9 cellular contexts compared by ENCODE assay signal in the genomic region with DNA sequence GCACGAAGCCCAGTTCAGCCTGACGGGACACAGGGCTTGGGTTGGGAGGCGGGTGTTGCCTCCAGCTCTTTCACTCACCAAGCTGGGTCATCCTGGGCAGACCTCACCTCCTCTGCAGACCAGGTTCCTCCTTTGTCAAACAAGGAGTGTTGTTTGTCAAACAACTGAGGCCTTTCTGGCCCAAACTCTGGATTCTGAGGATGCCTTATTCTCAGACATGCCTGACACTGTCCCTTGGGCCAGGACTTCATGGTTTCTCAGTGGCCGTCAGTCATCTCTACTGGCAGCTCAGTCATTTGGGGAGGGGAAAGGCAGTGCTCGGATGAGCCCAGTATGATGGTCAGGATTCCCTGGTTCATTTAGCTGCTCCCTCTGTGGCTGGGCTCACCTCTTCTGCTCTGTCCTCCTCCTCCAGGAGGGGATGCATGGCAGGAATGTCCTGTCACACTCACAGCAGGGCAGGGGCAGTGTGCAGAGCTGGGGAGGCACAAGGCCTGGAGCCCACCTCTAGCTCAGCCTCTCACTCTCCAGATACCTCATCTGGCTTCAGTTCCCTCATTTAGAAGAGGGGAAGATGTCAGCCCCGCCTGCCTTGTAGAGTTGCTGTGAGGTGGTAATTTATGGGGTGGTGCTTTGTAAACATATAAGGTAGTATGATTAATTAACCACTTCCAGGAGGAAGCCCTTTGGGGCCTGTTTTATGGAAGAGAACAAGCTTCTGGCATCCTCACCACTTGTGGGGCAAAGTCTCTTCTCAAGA. TPM values are rescaled to one million over a fixed set of nuclear protein-coding genes. Genes with fewer than 3 reads are reported as not detected.
A peak's percentile ranks its signal among the peaks of the same experiment; 100 is the strongest.
DNase-seq lines count a peak whose midpoint lies in the region; ATAC-seq, FAIRE-seq and TF ChIP-seq lines count a peak whose summit lies in the region.
"Had no signal": no experiment of that assay in that cellular context is flagged by ENCODE, and none has a peak within 500 bp of the region (broad histone marks: within the 10 kb centered on the region; RNA-seq: fewer than 3 reads in every experiment).

No MANE protein-coding gene starts in this region.

- no peak overlapping the region for H4K91ac ChIP-seq in H1 (replicated peaks; ENCODE audit: insufficient read length, low read length)

- POLR2A ChIA-PET in PC-3 (lab: Charles Lee; ENCODE audit: unreplicated experiment) = interaction anchor here (0.6 to 1.3 kb wide), 2 partner anchors 34 to 136 kb away, joined by 3 to 4 read pairs; no protein-coding TSS in a partner anchor
- POLR2A ChIA-PET in H1 (lab: Charles Lee; ENCODE audit: partially characterized antibody) = interaction anchor here (0.8 to 5.1 kb wide), 9 partner anchors 8 to 153 kb away, joined by 3 to 40 read pairs (median 4); no protein-coding TSS in a partner anchor

- H4K8ac ChIP-seq in H1 (ENCODE audit: extremely low read depth, insufficient read depth, low read length) = no peak overlapping the region

- peak; percentile 17 for DNase-seq in HCEC 1CT
- DNase-seq in PC-3 = peak; percentile 78
- no peak for DNase-seq in H1 (ENCODE audit: low read depth in 1 of 2, low spot score in 2 of 2)
- DNase-seq in small intestine = peak; percentile 66
- no peak for DNase-seq in BE2C
- DNase-seq in GM20000 (ENCODE audit: low spot score) = no peak
- DNase-seq: NCI-H2081 treated with DMSO at 0.1 percent for 48 hours had no signal

- no peak overlapping the region for H3K56ac ChIP-seq in H1 (replicated peaks; ENCODE audit: insufficient read length, low read depth, low read length)

- FAIRE-seq in H1 (lab: Jason Lieb, UNC) (no peak), small intestine (lab: Jason Lieb, UNC) (no peak)
- FAIRE-seq: endothelial cell of umbilical vein had no signal

- H2AK5ac ChIP-seq in H1 (ENCODE audit: low read depth, low read length) = no peak overlapping the region

- CTCF ChIA-PET in PC-3 (lab: Charles Lee) = no interaction called here
- CTCF ChIA-PET in H1 (lab: Charles Lee; ENCODE audit: partially characterized antibody) = interaction anchor here (1.0 to 4.8 kb wide), 9 partner anchors 8 to 160 kb away, joined by 3 to 48 read pairs (median 5); no protein-coding TSS in a partner anchor

- TSS peak; percentile 47 for BruUV-seq in PC-3 (replicated peaks; lab: Mats Ljungman, UMichigan)

- WGBS in H1 (ENCODE audit: extremely low coverage in 1 of 2, insufficient coverage in 1 of 2, insufficient read length in 1 of 2, insufficient replicate concordance in 2 of 2, low coverage in 1 of 2, low lambda C conversion rate in 2 of 2, missing lambda C conversion rate in 1 of 2), 2 experiments = 83% methylated on average over 6 of the region's 6 CpGs; no CpG with 5 or more reads in 1 of the 2 experiments
- 78 to 86% (median 82%) methylated on average over 6 of the region's 6 CpGs for WGBS in small intestine, 3 donors

- no peak overlapping the region for H2AFZ ChIP-seq in PC-3 (ENCODE audit: low read length)
- no peak overlapping the region for H2AFZ ChIP-seq in H1 (ENCODE audit: low read length)

- TF ChIP-seq EP300 in H1 (IDR thresholded peaks at IDR 0.05; ENCODE audit: borderline replicate concordance in 1 of 2, low read depth in 2 of 2, low read length in 2 of 2) = no peak

- no peaks in the 10 kb centered on the region for H3K9me2 ChIP-seq in PC-3 (replicated peaks; ENCODE audit: low read length)

- H2BK12ac ChIP-seq in H1 (ENCODE audit: low read depth, low read length) = no peak overlapping the region

- H3K4me2 ChIP-seq in PC-3 (ENCODE audit: low read length) (peak overlapping the region; percentile 55), H1 (ENCODE audit: insufficient read depth in 1 of 2, low read depth in 2 of 2, low read length in 2 of 2) (no peak overlapping the region)

- ATAC-seq in PC-3 (peak; percentile 29), GM21360 (IDR thresholded peaks at IDR 0.05; ENCODE audit: unreplicated experiment) (no peak)

- H4K5ac ChIP-seq in H1 (ENCODE audit: insufficient read length, low read depth, low read length) = no peak overlapping the region

- no peak for TF ChIP-seq CTCF in PC-3 (conservative IDR thresholded peaks at IDR 0.05; ENCODE audit: low read depth, low read length)
- TF ChIP-seq CTCF in H1 (IDR thresholded peaks at IDR 0.05; ENCODE audit: control extremely low read depth in 1 of 3, insufficient read depth in 1 of 3, low read depth in 1 of 3, low read length in 3 of 3) = no peak
- no peak for TF ChIP-seq CTCF in BE2C (IDR thresholded peaks at IDR 0.05; ENCODE audit: low read depth, low read length)
- no peak for TF ChIP-seq CTCF in GM20000 (IDR thresholded peaks at IDR 0.05; ENCODE audit: extremely low read depth, missing control alignments)

- H3K23ac ChIP-seq in H1 (ENCODE audit: insufficient read length) = no peak overlapping the region

- H4K20me1 ChIP-seq in PC-3 (ENCODE audit: low read length) (no peaks in the 10 kb centered on the region), H1 (replicated peaks in 1 of 2; ENCODE audit: control insufficient read depth in 1 of 2, insufficient read depth in 2 of 2, low read length in 2 of 2) (peaks cover 65 to 80% of the 10 kb centered on the region in 2 experiments)

- intact Hi-C loops in PC-3 (cut with micrococcal nuclease) = loop anchor here (2.0 kb wide), 1 partner anchor 13 kb away; no protein-coding TSS in a partner anchor

- peaks cover 59% of the 10 kb centered on the region for H3K79me2 ChIP-seq in PC-3 (ENCODE audit: low read length)
- peaks cover 14 to 100% of the 10 kb centered on the region in 2 experiments; a peak in 3 of 4 replicates for H3K79me2 ChIP-seq in H1 (ENCODE audit: control insufficient read depth in 1 of 2, insufficient read depth in 2 of 2, low read length in 2 of 2)

- H3K27ac ChIP-seq in PC-3 (ENCODE audit: low read length) (peak overlapping the region; percentile 99), H1 (ENCODE audit: low read depth, low read length) (no peak overlapping the region), small intestine (ENCODE audit: low read depth in 1 of 2, low read length in 1 of 2) (peak overlapping the region in 1 of 2 donors; percentile 44)

- H3K79me1 ChIP-seq in H1 (ENCODE audit: low read depth, low read length) = peaks cover 30% of the 10 kb centered on the region

- peak overlapping the region; percentile 4; the same call in 1 of the 2 replicates for H2BK5ac ChIP-seq in H1 (ENCODE audit: low read depth, low read length)

- peak in 1 of 2 experiments; percentile 62; a peak in 1 of 3 replicates for TF ChIP-seq POLR2A in H1 (IDR thresholded peaks at IDR 0.05; ENCODE audit: control extremely low read depth in 1 of 2, low read depth in 2 of 2, low read length in 2 of 2)

- no peaks in the 10 kb centered on the region for H3K27me3 ChIP-seq in PC-3 (ENCODE audit: low read length)
- H3K27me3 ChIP-seq in H1 (replicated peaks in 1 of 4; ENCODE audit: control insufficient read depth in 3 of 4, extremely low read depth in 1 of 4, insufficient read depth in 3 of 4, low read length in 3 of 4) = no peaks in the 10 kb centered on the region
- no peaks in the 10 kb centered on the region for H3K27me3 ChIP-seq in small intestine (ENCODE audit: control insufficient read depth in 2 of 2, insufficient read depth in 2 of 2, low read length in 2 of 2)
- H3K27me3 ChIP-seq in BE2C = no peaks in the 10 kb centered on the region

- no peak overlapping the region for H2BK20ac ChIP-seq in H1 (ENCODE audit: low read length)

- H3K9me3 ChIP-seq in PC-3 (ENCODE audit: low read length) (no peaks in the 10 kb centered on the region), H1 (ENCODE audit: insufficient read depth in 2 of 2, low read depth in 1 of 2, low read length in 1 of 2) (no peaks in the 10 kb centered on the region), small intestine (ENCODE audit: control insufficient read depth, low read depth) (no peaks in the 10 kb centered on the region), BE2C (no peaks in the 10 kb centered on the region)

- no peak overlapping the region for H2BK15ac ChIP-seq in H1 (ENCODE audit: low read length)

- H3K4me1 ChIP-seq in PC-3 (ENCODE audit: insufficient read depth, low read length) = peaks cover 96% of the 10 kb centered on the region
- peaks cover 3 to 36% (median 13%) of the 10 kb centered on the region in 4 experiments; a peak in 6 of 7 replicates for H3K4me1 ChIP-seq in H1 (replicated peaks in 1 of 4; ENCODE audit: control insufficient read depth in 3 of 4, insufficient read depth in 4 of 4, low read length in 3 of 4)
- peaks cover 13 to 21% of the 10 kb centered on the region in 2 donors for H3K4me1 ChIP-seq in small intestine (ENCODE audit: control insufficient read depth in 2 of 2, insufficient read depth in 1 of 2, low read depth in 1 of 2, low read length in 1 of 2)
- H3K4me1 ChIP-seq in BE2C = peaks cover 8% of the 10 kb centered on the region; the same call in 1 of the 2 replicates

- peak overlapping the region; percentile 65 for H3K9ac ChIP-seq in PC-3 (ENCODE audit: low read length)
- no peak overlapping the region for H3K9ac ChIP-seq in H1 (replicated peaks in 1 of 4; ENCODE audit: extremely low read depth in 1 of 4, low read depth in 3 of 4, low read length in 3 of 4)

- no peak overlapping the region for H3K14ac ChIP-seq in H1 (ENCODE audit: insufficient read length)

- H3K4ac ChIP-seq in H1 (replicated peaks; ENCODE audit: insufficient read length, low read depth, low read length) = no peak overlapping the region

- peaks cover 12% of the 10 kb centered on the region for H3F3A ChIP-seq in PC-3 (ENCODE audit: low read length, unreplicated experiment)

- H3K23me2 ChIP-seq in H1 (ENCODE audit: low read depth, low read length) = no peaks in the 10 kb centered on the region

- no peak overlapping the region for H3K18ac ChIP-seq in H1 (ENCODE audit: extremely low read depth, low read length)

- H3K4me3 ChIP-seq in PC-3 (ENCODE audit: low read length) (no peak overlapping the region), H1 (ENCODE audit: extremely low read depth in 1 of 4, insufficient read depth in 2 of 4, low read depth in 3 of 4, low read length in 4 of 4) (no peak overlapping the region), small intestine (ENCODE audit: low read depth in 1 of 2, low read length in 2 of 2) (no peak overlapping the region), BE2C (ENCODE audit: low read depth, low read length) (no peak overlapping the region)

- H3K36me3 ChIP-seq in PC-3 (ENCODE audit: low read depth, low read length) (peaks cover 70% of the 10 kb centered on the region), H1 (ENCODE audit: control insufficient read depth in 2 of 4, insufficient read depth in 4 of 4, low read length in 3 of 4) (peaks cover 41 to 92% (median 69%) of the 10 kb centered on the region in 4 experiments), small intestine (ENCODE audit: control insufficient read depth in 2 of 2, insufficient read depth in 2 of 2, low read length in 2 of 2) (no peaks in the 10 kb centered on the region), BE2C (peaks cover 70% of the 10 kb centered on the region)

- no peak overlapping the region for H2BK120ac ChIP-seq in H1 (replicated peaks; ENCODE audit: low read depth, low read length)

- TF ChIP-seq RAD21 in H1 (IDR thresholded peaks at IDR 0.05 in 1 of 2, conservative IDR thresholded peaks at IDR 0.05 in 1 of 2; ENCODE audit: low read depth in 2 of 2, low read length in 2 of 2) = no peak

RNA-seq across cellular contexts. Expression of gene SLC2A1, which starts 20.7 kb away (rescaled TPM):
- total RNA-seq in PC-3 (2014; rRNA removed) = 245 and 264 TPM in 2 replicates
- 230 and 239 TPM in 2 replicates for total RNA-seq in H1 (2021; fragmentation: NEBNext Ultra II Directional; extraction: Animal tissue kit (Norgen Biotek cat#: 25700))
- polyA plus RNA-seq in H1 (2011; rRNA removed) (308 and 434 TPM in 2 replicates), small intestine (10 to 100 TPM in 1 of 3 donors, 1 to 10 TPM in 2; 1.1 to 13.5 (median 3.2) TPM)
- 236 TPM for polyA plus RNA-seq in H1 (2011; cell fraction: cytosol; rRNA removed)
- 357 TPM for polyA plus RNA-seq in H1 (2011; cell fraction: nucleus; rRNA removed)
- 162 to 242 TPM (median 209 TPM) in 4 replicates for polyA plus RNA-seq in H1 (2012, experiment 1 of 2)
- polyA plus RNA-seq in H1 (2012, experiment 2 of 2) = 247 TPM
- 529 TPM for polyA plus RNA-seq in H1 (2013, experiment 1 of 2)
- polyA plus RNA-seq in H1 (2013, experiment 2 of 2) = 510 TPM
- 208 and 234 TPM in 2 replicates for polyA minus RNA-seq in H1 (2011; rRNA and poly(A)+ RNA removed)
- polyA minus RNA-seq in H1 (2011; cell fraction: cytosol; rRNA and poly(A)+ RNA removed) = 142 TPM
- 197 TPM for polyA minus RNA-seq in H1 (2011; cell fraction: nucleus; rRNA and poly(A)+ RNA removed)
- polyA plus RNA-seq in BE2C (2012; ENCODE audit: insufficient read depth, insufficient read length, low read depth) = 40.9 TPM

Comparison
In these comparisons a context has a peak if more than half of its experiments do, and no peak if none do; other contexts are left out.
1. DNase-seq: peak in HCEC 1CT (single experiment), PC-3 (single experiment) and small intestine (single experiment); none in H1 (0 of 2), BE2C (single experiment) and GM20000 (single experiment).